ENCODE assay signal across 8 cellular contexts in the genomic region with DNA sequence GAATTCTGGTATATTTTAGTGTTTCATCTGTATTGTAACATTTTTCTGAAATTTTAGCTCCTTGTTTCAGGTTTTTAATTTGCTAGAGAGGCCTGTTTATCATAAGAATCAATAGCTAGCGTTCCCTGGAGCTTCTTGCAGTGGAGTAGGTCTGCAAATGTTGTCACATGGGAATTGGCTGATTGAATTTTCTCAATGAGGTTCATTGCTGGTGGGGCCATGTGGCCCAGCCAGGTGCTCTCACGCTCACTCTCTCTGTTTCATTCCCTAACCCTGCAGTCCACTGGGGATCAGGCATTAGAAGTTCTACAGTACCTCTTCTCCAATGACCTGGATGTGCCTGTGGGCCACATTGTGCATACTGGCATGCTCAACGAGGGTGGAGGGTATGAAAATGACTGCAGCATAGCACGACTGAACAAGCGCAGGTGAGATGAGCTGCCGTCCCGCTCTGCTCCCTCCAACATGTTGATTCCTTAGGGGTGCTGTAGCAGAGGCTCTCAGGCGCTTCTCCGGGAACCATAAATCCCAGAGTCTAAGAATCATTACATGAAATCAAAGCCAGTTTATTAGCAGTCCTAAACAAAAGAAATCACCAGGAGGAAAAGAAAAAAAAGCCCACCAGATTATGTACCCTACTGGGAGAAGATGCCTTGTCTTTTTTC. TPM values are rescaled to one million over a fixed set of nuclear protein-coding genes. Genes with fewer than 3 reads are reported as not detected.
DNase-seq lines count a peak whose midpoint lies in the region; ATAC-seq, FAIRE-seq and TF ChIP-seq lines count a peak whose summit lies in the region.
"Not testable (repeated sequence)": the region's sequence is repeated elsewhere in the genome, so short reads cannot be mapped to it uniquely, and the experiment has no call there.
"Had no signal": no experiment of that assay in that cellular context is flagged by ENCODE, and none has a peak within 500 bp of the region (broad histone marks: within the 10 kb centered on the region; RNA-seq: fewer than 3 reads in every experiment).

No MANE protein-coding gene starts in this region.

- intact Hi-C loops in left cardiac atrium (cut with DNase I); sciatic nerve (cut with DNase I); upper lobe of right lung (cut with DNase I): not testable (repeated sequence)

- H3K4me3 ChIP-seq in upper lobe of right lung, result not testable (repeated sequence)

- TF ChIP-seq CTCF in nephron progenitor cell (IDR thresholded peaks at IDR 0.05); upper lobe of right lung (IDR thresholded peaks at IDR 0.05): not testable (repeated sequence)

- not testable (repeated sequence) for H3K27ac ChIP-seq in upper lobe of right lung

- H3K9me3 Mint-ChIP-seq in activated naive CD4-positive, alpha-beta T cell treated with anti-CD3 and anti-CD28 coated beads, Interleukin-2, amount 50 U/mL, for 72 hours; nephron progenitor cell: not testable (repeated sequence)

- not testable (repeated sequence) for DNase-seq in HTR-8/SVneo (ENCODE audit: insufficient read length, low spot score); activated naive CD4-positive, alpha-beta T cell treated with anti-CD3 and anti-CD28 coated beads, Interleukin-2, amount 50 U/mL, for 72 hours (ENCODE audit: low spot score in 2 of 2); nephron progenitor cell; upper lobe of right lung
- peak; percentile 7 for DNase-seq in left cardiac atrium
- DNase-seq in sciatic nerve (ENCODE audit: low spot score), result peak; percentile 17

- H3K36me3 Mint-ChIP-seq in activated naive CD4-positive, alpha-beta T cell treated with anti-CD3 and anti-CD28 coated beads, Interleukin-2, amount 50 U/mL, for 72 hours, result peaks cover 6 to 15% of the 10 kb centered on the region in 2 donors
- peaks cover 53% of the 10 kb centered on the region for H3K36me3 Mint-ChIP-seq in nephron progenitor cell (ENCODE audit: low read depth)

- peak; percentile 77 for FAIRE-seq in HTR-8/SVneo (lab: Jason Lieb, UNC)

- not testable (repeated sequence) for H3K4me3 Mint-ChIP-seq in nephron progenitor cell

- H3K27ac Mint-ChIP-seq in activated naive CD4-positive, alpha-beta T cell treated with anti-CD3 and anti-CD28 coated beads, Interleukin-2, amount 50 U/mL, for 72 hours, result peak overlapping the region; percentile 8 to 59
- peak overlapping the region; percentile 67 for H3K27ac Mint-ChIP-seq in nephron progenitor cell

- H3K9me3 ChIP-seq in upper lobe of right lung, result not testable (repeated sequence)

- H3K4me1 Mint-ChIP-seq in nephron progenitor cell, result not testable (repeated sequence)

- not testable (repeated sequence) for H3K4me1 ChIP-seq in upper lobe of right lung

- H3K27me3 Mint-ChIP-seq in nephron progenitor cell (ENCODE audit: low read depth, poor library complexity), result not testable (repeated sequence)

- not testable (repeated sequence) for H3K27me3 ChIP-seq in upper lobe of right lung

- peaks cover 80% of the 10 kb centered on the region for H3K36me3 ChIP-seq in upper lobe of right lung

- not testable (repeated sequence) for ATAC-seq in activated naive CD4-positive, alpha-beta T cell treated with anti-CD3 and anti-CD28 coated beads, Interleukin-2, amount 50 U/mL, for 72 hours; left cardiac atrium; sciatic nerve
- ATAC-seq in esophagus mucosa (peak; percentile 9), upper lobe of right lung (peak; percentile 10)

RNA-seq across cellular contexts. Expression of gene PDPR, which starts 29.2 kb away (rescaled TPM):
- 10 to 100 TPM; 32.7 to 34.3 TPM for total RNA-seq in activated naive CD4-positive, alpha-beta T cell treated with anti-CD3 and anti-CD28 coated beads, Interleukin-2, amount 50 U/mL, for 72 hours
- 16.3 TPM for total RNA-seq in esophagus mucosa
- total RNA-seq in left cardiac atrium, result 10 to 100 TPM; 18.8 to 39.5 TPM
- 35.7 TPM for total RNA-seq in sciatic nerve
- 20.3 TPM for total RNA-seq in upper lobe of right lung

RNA-seq across cellular contexts. Expression of gene CLEC18C, which starts 30.2 kb away (rescaled TPM):
- total RNA-seq in activated naive CD4-positive, alpha-beta T cell treated with anti-CD3 and anti-CD28 coated beads, Interleukin-2, amount 50 U/mL, for 72 hours, result not detected
- 0.44 TPM for total RNA-seq in esophagus mucosa
- under 1 TPM; 0.24 to 0.73 TPM for total RNA-seq in left cardiac atrium
- total RNA-seq in sciatic nerve, result 0.58 TPM
- not detected for total RNA-seq in upper lobe of right lung
- total RNA-seq: CD4-positive, alpha-beta T cell had no signal
